ENCODE assay signal across 8 cellular contexts in genomic region chrX:55490121-55490520, GRCh38. TPM values are rescaled to one million over a fixed set of nuclear protein-coding genes. Genes with fewer than 3 reads are reported as not detected.
A peak's percentile ranks its signal among the peaks of the same experiment; 100 is the strongest.
DNase-seq lines count a peak whose midpoint lies in the region; ATAC-seq, FAIRE-seq and TF ChIP-seq lines count a peak whose summit lies in the region.

No MANE protein-coding gene starts in this region.

- no peaks in the 10 kb centered on the region for H3K27me3 Mint-ChIP-seq in activated naive CD4-positive, alpha-beta T cell treated with anti-CD3 and anti-CD28 coated beads, Interleukin-2, amount 10 ng/mL, durations not matched to agents 7 days and 5 days

- no peaks in the 10 kb centered on the region for H3K79me2 ChIP-seq in GM12878 (ENCODE audit: control insufficient read depth, insufficient read depth, low read length)

- BruUV-seq in GM12878 (replicated peaks; lab: Mats Ljungman, UMichigan): no TSS peak

- H3K27ac ChIP-seq in GM12878 (ENCODE audit: control insufficient read depth, insufficient read depth) (no peak overlapping the region; the same call in 1 of the 2 replicates), lung (ENCODE audit: low read depth in 1 of 2, low read length in 1 of 2) (peak overlapping the region; percentile 73 to 92), tibial nerve (peak overlapping the region; percentile 90 to 98 (median 94))

- POLR2A ChIA-PET in GM12878 (lab: Charles Lee): interaction anchor here (2.6 kb wide), 1 partner anchor 38 kb away, joined by 12 read pairs; the partner anchor contains the start of gene MAGEH1

- H3K27me3 ChIP-seq in GM12878 (replicated peaks in 1 of 2; ENCODE audit: control insufficient read depth in 2 of 2, insufficient read depth in 2 of 2, low read length in 1 of 2) (no peaks in the 10 kb centered on the region), lung (ENCODE audit: control insufficient read depth, insufficient read depth) (no peaks in the 10 kb centered on the region), tibial nerve (peaks cover 0 to 4% of the 10 kb centered on the region in 2 donors)

- H3K9me3 ChIP-seq in GM12878 (replicated peaks; ENCODE audit: control insufficient read depth, insufficient read depth, low read length): no peaks in the 10 kb centered on the region; the same call in 2 of the 3 replicates
- H3K9me3 ChIP-seq in lung (ENCODE audit: control insufficient read depth in 2 of 2, insufficient read depth in 1 of 2, low read length in 1 of 2): no peaks in the 10 kb centered on the region
- no peaks in the 10 kb centered on the region for H3K9me3 ChIP-seq in tibial nerve

- intact Hi-C loops in GM12878 (cut with micrococcal nuclease; ENCODE audit: unreplicated experiment): no loop called here

- H3K36me3 Mint-ChIP-seq in activated naive CD4-positive, alpha-beta T cell treated with anti-CD3 and anti-CD28 coated beads, Interleukin-2, amount 10 ng/mL, durations not matched to agents 7 days and 5 days: no peaks in the 10 kb centered on the region

- SMC1A ChIA-PET in GM12878 (lab: Charles Lee; ENCODE audit: uncharacterized antibody, unreplicated experiment): no interaction called here

- RAD21 ChIA-PET in GM12878 (lab: Charles Lee; ENCODE audit: unreplicated experiment): interaction anchor here (0.7 kb wide), 1 partner anchor 1238 kb away, joined by 4 read pairs; no protein-coding TSS in a partner anchor

- TF ChIP-seq POLR2A in GM12878 (IDR thresholded peaks at IDR 0.05; ENCODE audit: low read depth, low read length) (no peak), tibial nerve (IDR thresholded peaks at IDR 0.05) (no peak)

- TF ChIP-seq EP300 in GM12878 (IDR thresholded peaks at IDR 0.05; ENCODE audit: borderline replicate concordance in 1 of 2, control insufficient read depth in 1 of 2, low read depth in 2 of 2, low read length in 2 of 2) (no peak), tibial nerve (IDR thresholded peaks at IDR 0.05) (no peak)

- H4K20me1 ChIP-seq in GM12878 (ENCODE audit: control insufficient read depth, insufficient read depth): no peaks in the 10 kb centered on the region

- ATAC-seq in GM12878 (no peak), lung (ENCODE audit: insufficient read depth, low FRiP score) (no peak), left lobe of liver (no peak)

- H3K27ac Mint-ChIP-seq in activated naive CD4-positive, alpha-beta T cell treated with anti-CD3 and anti-CD28 coated beads, Interleukin-2, amount 10 ng/mL, durations not matched to agents 7 days and 5 days: peak overlapping the region; percentile 94

- peaks cover 16% of the 10 kb centered on the region for H3K4me1 Mint-ChIP-seq in activated naive CD4-positive, alpha-beta T cell treated with anti-CD3 and anti-CD28 coated beads, Interleukin-2, amount 10 ng/mL, durations not matched to agents 7 days and 5 days

- H3K4me3 ChIP-seq in GM12878 (peak overlapping the region; percentile 72; the same call in 1 of the 2 replicates), lung (peak overlapping the region; percentile 43), tibial nerve (peak overlapping the region; percentile 51 to 74 (median 60))

- H3K36me3 ChIP-seq in GM12878 (ENCODE audit: control insufficient read depth in 2 of 2, insufficient read depth in 2 of 2, low read length in 1 of 2): no peaks in the 10 kb centered on the region
- H3K36me3 ChIP-seq in lung (ENCODE audit: control insufficient read depth in 2 of 2, insufficient read depth in 2 of 2, low read length in 2 of 2): no peaks in the 10 kb centered on the region
- H3K36me3 ChIP-seq in tibial nerve: no peaks in the 10 kb centered on the region

- TF ChIP-seq RAD21 in GM12878 (IDR thresholded peaks at IDR 0.05; ENCODE audit: insufficient read depth, low read depth, low read length): no peak

- peak overlapping the region; percentile 88 for H3K4me3 Mint-ChIP-seq in activated naive CD4-positive, alpha-beta T cell treated with anti-CD3 and anti-CD28 coated beads, Interleukin-2, amount 10 ng/mL, durations not matched to agents 7 days and 5 days

- peak overlapping the region; percentile 1; the same call in 1 of the 2 replicates for H2AFZ ChIP-seq in GM12878 (ENCODE audit: control insufficient read depth, low read depth, low read length)

- H3K9ac ChIP-seq in GM12878 (ENCODE audit: control insufficient read depth, insufficient read depth, low read length): peak overlapping the region; percentile 65

- H3K9me3 Mint-ChIP-seq in activated naive CD4-positive, alpha-beta T cell treated with anti-CD3 and anti-CD28 coated beads, Interleukin-2, amount 10 ng/mL, durations not matched to agents 7 days and 5 days: no peaks in the 10 kb centered on the region

- no peaks in the 10 kb centered on the region for H3K4me1 ChIP-seq in GM12878 (ENCODE audit: control insufficient read depth, insufficient read depth, low read length)
- H3K4me1 ChIP-seq in lung (ENCODE audit: control insufficient read depth in 2 of 2, insufficient read depth in 2 of 2, low read length in 2 of 2): no peaks in the 10 kb centered on the region
- H3K4me1 ChIP-seq in tibial nerve: peaks cover 0 to 13% (median 4%) of the 10 kb centered on the region in 4 donors

- TF ChIP-seq CTCF in GM12878 (IDR thresholded peaks at IDR 0.05 in 2 of 3, conservative IDR thresholded peaks at IDR 0.05 in 1 of 3; ENCODE audit: control insufficient read depth in 2 of 3, extremely low read depth in 1 of 3, insufficient read depth in 1 of 3, low read depth in 3 of 3, low read length in 3 of 3): no peak
- no peak for TF ChIP-seq CTCF in lung (IDR thresholded peaks at IDR 0.05; ENCODE audit: control extremely low read depth, extremely low read depth)
- TF ChIP-seq CTCF in tibial nerve (IDR thresholded peaks at IDR 0.05): no peak

- FAIRE-seq in GM12878 (lab: Jason Lieb, UNC): no peak

- no peak for DNase-seq in activated naive CD4-positive, alpha-beta T cell treated with anti-CD3 and anti-CD28 coated beads, Interleukin-2, amount 10 ng/mL, durations not matched to agents 7 days and 5 days
- no peak for DNase-seq in activated naive CD4-positive, alpha-beta T cell treated with Interleukin-2 at 50 U/mL for 16 hours
- DNase-seq in GM12878 (ENCODE audit: low read depth, low spot score) (no peak), lung (ENCODE audit: low spot score) (no peak), tibial nerve (ENCODE audit: low spot score in 2 of 2) (no peak), NCI-H2081 (lab: John Stamatoyannopoulos, UW) (no peak), NCI-H446 treated with DMSO at 0.1 percent for 48 hours (lab: John Stamatoyannopoulos, UW) (no peak), left lobe of liver (ENCODE audit: low spot score) (no peak)

- CTCF ChIA-PET in activated naive CD4-positive, alpha-beta T cell treated with anti-CD3 and anti-CD28 coated beads, Interleukin-2, amount 10 ng/mL, durations not matched to agents 7 days and 5 days (lab: Charles Lee): no interaction called here
- CTCF ChIA-PET in GM12878 (lab: Yijun Ruan, JAX): no interaction called here

- H3K4me2 ChIP-seq in GM12878 (ENCODE audit: control insufficient read depth, insufficient read depth): peak overlapping the region; percentile 71; the same call in 1 of the 2 replicates

- 55% methylated on average over 4 of the region's 4 CpGs for WGBS in GM12878 (ENCODE audit: insufficient coverage, insufficient replicate concordance, low lambda C conversion rate, missing lambda C conversion rate)
- WGBS in lung, 2 donors: 70 to 73% methylated on average over 3 to 4 of the region's 4 CpGs
- WGBS in tibial nerve, 2 donors: 66 to 72% methylated on average over 4 of the region's 4 CpGs

- in situ Hi-C loops in GM12878 (cut with MboI): loop anchor here (25.0 kb wide), 1 partner anchor 747 kb away; the partner anchor contains the start of gene KLF8

RNA-seq across cellular contexts. Expression of gene USP51, which starts 0.5 kb away (rescaled TPM):
- total RNA-seq in GM12878 (2013; cell fraction: nucleolus; rRNA removed): 5.6 TPM in 2 replicates
- 1.3 and 1.6 TPM in 2 replicates for total RNA-seq in GM12878 (2014; rRNA removed)
- 1.3 and 1.6 TPM in 2 replicates for total RNA-seq in GM12878 (2014; rRNA removed; fragmentation: Illumina TruSeq; extraction: Trizol)
- 1.5 and 1.6 TPM in 2 replicates for total RNA-seq in GM12878 (2021)
- polyA plus RNA-seq in GM12878 (2011; ENCODE audit: low read depth): 0.41 TPM
- 1.1 and 1.7 TPM in 2 replicates for polyA plus RNA-seq in GM12878 (2011; rRNA removed)
- polyA plus RNA-seq in GM12878 (2011; cell fraction: cytosol; rRNA removed): 0.90 and 1.2 TPM in 2 replicates
- polyA plus RNA-seq in GM12878 (2011; cell fraction: nucleus; rRNA removed): 0.98 and 1.9 TPM in 2 replicates
- polyA plus RNA-seq in GM12878 (2012): 0.62 and 1.3 TPM in 2 replicates
- polyA plus RNA-seq in GM12878 (2014; fragmentation: Illumina TruSeq; extraction: Trizol): 1.5 and 2.1 TPM in 2 replicates
- polyA plus RNA-seq in GM12878 (2014; fragmentation: Nextera tagmentation; extraction: Ambion mirVana): under 1 TPM; 0.52 to 0.73 TPM
- 0.82 and 1.1 TPM in 2 replicates for polyA plus RNA-seq in GM12878 (2014; rRNA removed)
- under 1 TPM; 0.58 to 0.89 TPM for polyA plus RNA-seq in GM12878 (2016; fragmentation: Nextera tagmentation; extraction: Ambion mirVana)
- 4.0 and 5.9 TPM in 2 replicates for polyA minus RNA-seq in GM12878 (2011; rRNA and poly(A)+ RNA removed)
- 0.27 and 1.2 TPM in 2 replicates for polyA minus RNA-seq in GM12878 (2011; cell fraction: cytosol; rRNA and poly(A)+ RNA removed)
- 2.2 and 4.1 TPM in 2 replicates for polyA minus RNA-seq in GM12878 (2011; cell fraction: nucleus; rRNA and poly(A)+ RNA removed)
- 10 to 100 TPM in 1 of 2 donors, 1 to 10 TPM in 1; 4.4 to 10.2 TPM for total RNA-seq in lung
- polyA plus RNA-seq in lung: 1 to 10 TPM in 1 of 2 donors, under 1 TPM in 1; 0.70 to 1.3 TPM
- 10 to 100 TPM in 1 of 4 donors, 1 to 10 TPM in 3; 1.3 to 14.3 (median 3.2) TPM for total RNA-seq in tibial nerve
- 0.38 TPM for total RNA-seq in left lobe of liver

RNA-seq across cellular contexts. Expression of gene MAGEH1, which starts 38.2 kb away (rescaled TPM):
- total RNA-seq in GM12878 (2013; cell fraction: nucleolus; rRNA removed): 9.8 and 11.4 TPM in 2 replicates
- total RNA-seq in GM12878 (2014; rRNA removed): 20.6 and 21.9 TPM in 2 replicates
- total RNA-seq in GM12878 (2014; rRNA removed; fragmentation: Illumina TruSeq; extraction: Trizol): 17.0 and 18.6 TPM in 2 replicates
- 13.1 and 13.2 TPM in 2 replicates for total RNA-seq in GM12878 (2021)
- polyA plus RNA-seq in GM12878 (2011; ENCODE audit: low read depth): 12.4 TPM
- polyA plus RNA-seq in GM12878 (2011; rRNA removed): 18.0 and 20.6 TPM in 2 replicates
- polyA plus RNA-seq in GM12878 (2011; cell fraction: cytosol; rRNA removed): 17.4 and 18.4 TPM in 2 replicates
- polyA plus RNA-seq in GM12878 (2011; cell fraction: nucleus; rRNA removed): 12.3 and 14.7 TPM in 2 replicates
- polyA plus RNA-seq in GM12878 (2012): 15.3 and 16.5 TPM in 2 replicates
- 13.2 and 16.4 TPM in 2 replicates for polyA plus RNA-seq in GM12878 (2014; fragmentation: Illumina TruSeq; extraction: Trizol)
- polyA plus RNA-seq in GM12878 (2014; fragmentation: Nextera tagmentation; extraction: Ambion mirVana): 1 to 10 TPM; 8.7 to 9.1 TPM
- 20.9 and 23.7 TPM in 2 replicates for polyA plus RNA-seq in GM12878 (2014; rRNA removed)
- polyA plus RNA-seq in GM12878 (2016; fragmentation: Nextera tagmentation; extraction: Ambion mirVana): 10 to 100 TPM; 24.0 to 25.2 TPM
- 5.9 and 8.4 TPM in 2 replicates for polyA minus RNA-seq in GM12878 (2011; rRNA and poly(A)+ RNA removed)
- 1.3 and 2.3 TPM in 2 replicates for polyA minus RNA-seq in GM12878 (2011; cell fraction: cytosol; rRNA and poly(A)+ RNA removed)
- polyA minus RNA-seq in GM12878 (2011; cell fraction: nucleus; rRNA and poly(A)+ RNA removed): 4.5 TPM in 2 replicates
- 10 to 100 TPM; 22.3 to 63.3 TPM for total RNA-seq in lung
- polyA plus RNA-seq in lung: 10 to 100 TPM; 16.8 to 26.8 TPM
- 10 to 100 TPM; 28.8 to 62.7 (median 42.1) TPM for total RNA-seq in tibial nerve
- total RNA-seq in left lobe of liver: 7.0 TPM
